In genomic region chr1:10662824-10663667, GRCh38 we compare ENCODE assay signal across 16 cellular contexts.
A peak's percentile ranks its signal among the peaks of the same experiment; 100 is the strongest.
DNase-seq lines count a peak whose midpoint lies in the region; ATAC-seq and TF ChIP-seq lines count a peak whose summit lies in the region.
"Had no signal": no experiment of that assay in that cellular context is flagged by ENCODE, and none has a peak within 500 bp of the region (broad histone marks: within the 10 kb centered on the region; RNA-seq: fewer than 3 reads in every experiment).

No MANE protein-coding gene starts in this region.

- no peak overlapping the region for H4K5ac ChIP-seq in IMR-90 (ENCODE audit: low read depth, low read length)

- H3K27me3 Mint-ChIP-seq in T-helper 17 cell: no peaks in the 10 kb centered on the region
- H3K27me3 Mint-ChIP-seq: naive thymus-derived CD8-positive, alpha-beta T cell had no signal

- no peak overlapping the region for H3K27ac ChIP-seq in IMR-90 (ENCODE audit: insufficient read depth, low read length)
- peak overlapping the region in 44 of 59 donors; percentile 5 to 85 (median 60) for H3K27ac ChIP-seq in dorsolateral prefrontal cortex
- peak overlapping the region; percentile 75 to 89 for H3K27ac ChIP-seq in lung (ENCODE audit: low read depth in 1 of 2, low read length in 1 of 2)

- H3K4me2 ChIP-seq in IMR-90 (ENCODE audit: low read depth, low read length) (peak overlapping the region; percentile 40; the same call in 1 of the 2 replicates), skeletal muscle satellite cell (ENCODE audit: low read length) (peak overlapping the region; percentile 31)

- dilution Hi-C loops in IMR-90 (cut with HindIII; ENCODE audit: low sequenced_read_pairs, unreplicated experiment): no loop called here

- peaks cover 4% of the 10 kb centered on the region for H3K36me3 Mint-ChIP-seq in T-helper 17 cell (ENCODE audit: low read depth)
- H3K36me3 Mint-ChIP-seq: activated naive CD4-positive, alpha-beta T cell treated with anti-CD3 and anti-CD28 coated beads, Interleukin-2, amount 50 U/mL, for 72 hours had no signal

- TF ChIP-seq RAD21 in IMR-90 (IDR thresholded peaks at IDR 0.05; ENCODE audit: low read length): no peak

- in situ Hi-C loops in IMR-90 (cut with MboI; ENCODE audit: low sequenced_read_pairs): no loop called here

- POLR2A ChIA-PET in IMR-90 (lab: Charles Lee; ENCODE audit: unreplicated experiment): no interaction called here

- H2BK5ac ChIP-seq in IMR-90 (ENCODE audit: low read depth, low read length, poor library complexity, severe bottlenecking): no peak overlapping the region

- TF ChIP-seq POLR2A in IMR-90 (IDR thresholded peaks at IDR 0.05; ENCODE audit: low read depth, low read length): no peak

- H2AFZ ChIP-seq in IMR-90 (replicated peaks; ENCODE audit: low read length, poor library complexity): peak overlapping the region; percentile 54

- H4K8ac ChIP-seq in IMR-90 (ENCODE audit: low read depth in 2 of 2, low read length in 2 of 2): no peak overlapping the region

- H3K14ac ChIP-seq in IMR-90 (replicated peaks; ENCODE audit: low read depth, low read length): no peak overlapping the region

- no peak overlapping the region for H4K91ac ChIP-seq in IMR-90 (ENCODE audit: insufficient read depth, low read depth, low read length)

- peaks cover 4% of the 10 kb centered on the region for H3K4me1 Mint-ChIP-seq in T-helper 17 cell

- DNase-seq in IMR-90: no peak
- no peak for DNase-seq in dorsolateral prefrontal cortex
- no peak for DNase-seq in lung (ENCODE audit: low spot score)
- DNase-seq in T-helper 17 cell: no peak
- no peak for DNase-seq in GOT3 (lab: John Stamatoyannopoulos, UW)
- DNase-seq: activated CD4-positive, alpha-beta T cell treated with anti-CD3 and anti-CD28 coated beads for 4 hours; activated T-cell treated with anti-CD3 and anti-CD28 coated beads for 4 hours; KBM-7; naive thymus-derived CD8-positive, alpha-beta T cell; NCI-H1105 treated with DMSO at 0.1 percent for 48 hours; T-helper 1 cell had no signal

- CTCF ChIA-PET in IMR-90 (lab: Yijun Ruan, JAX): no interaction called here

- H3K4me1 ChIP-seq in IMR-90 (ENCODE audit: control insufficient read depth, insufficient read depth, low read length): peaks cover 1% of the 10 kb centered on the region; the same call in 1 of the 2 replicates
- H3K4me1 ChIP-seq in lung (ENCODE audit: control insufficient read depth in 2 of 2, insufficient read depth in 2 of 2, low read length in 2 of 2): peaks cover 0 to 45% of the 10 kb centered on the region in 2 donors
- peaks cover 6% of the 10 kb centered on the region for H3K4me1 ChIP-seq in skeletal muscle satellite cell (ENCODE audit: control insufficient read depth, insufficient read depth, low read length)

- no peak overlapping the region for H3K23ac ChIP-seq in IMR-90 (ENCODE audit: low read depth, low read length)

- 80% methylated on average over 15 of the region's 25 CpGs; no CpG with 5 or more reads in 1 of the 2 experiments for WGBS in IMR-90 (ENCODE audit: extremely low coverage in 2 of 2, insufficient read length in 1 of 2), 2 experiments
- 70 to 83% methylated on average over 25 of the region's 25 CpGs for WGBS in lung, 2 donors

- no peaks in the 10 kb centered on the region for H3K36me3 ChIP-seq in IMR-90 (ENCODE audit: control insufficient read depth, insufficient read depth, low read length)
- peaks cover 4 to 42% of the 10 kb centered on the region in 2 donors for H3K36me3 ChIP-seq in lung (ENCODE audit: control insufficient read depth in 2 of 2, insufficient read depth in 2 of 2, low read length in 2 of 2)
- H3K36me3 ChIP-seq in skeletal muscle satellite cell (ENCODE audit: insufficient read depth, low read length): no peaks in the 10 kb centered on the region
- H3K36me3 ChIP-seq: BE2C had no signal

- peak overlapping the region; percentile 25 for H2AK9ac ChIP-seq in IMR-90 (replicated peaks; ENCODE audit: low read depth, low read length, poor library complexity)

- no peak overlapping the region for H3K56ac ChIP-seq in IMR-90 (ENCODE audit: extremely low read depth, insufficient read depth, low read length)

- H3K27ac Mint-ChIP-seq in T-helper 17 cell: no peak overlapping the region
- H3K27ac Mint-ChIP-seq: activated naive CD4-positive, alpha-beta T cell treated with anti-CD3 and anti-CD28 coated beads, Interleukin-2, amount 50 U/mL, for 72 hours; naive thymus-derived CD8-positive, alpha-beta T cell had no signal

- no peak overlapping the region for H2AK5ac ChIP-seq in IMR-90 (ENCODE audit: low read depth, low read length)

- intact Hi-C loops in IMR-90 (cut with micrococcal nuclease): no loop called here
- intact Hi-C loops in dorsolateral prefrontal cortex (cut with DNase I): no loop called here

- peaks cover 7% of the 10 kb centered on the region; the same call in 1 of the 2 replicates for H3K27me3 ChIP-seq in IMR-90 (ENCODE audit: control insufficient read depth, insufficient read depth, low read length)
- no peaks in the 10 kb centered on the region for H3K27me3 ChIP-seq in dorsolateral prefrontal cortex
- H3K27me3 ChIP-seq in lung (ENCODE audit: control insufficient read depth, insufficient read depth): no peaks in the 10 kb centered on the region
- H3K27me3 ChIP-seq in skeletal muscle satellite cell (ENCODE audit: control insufficient read depth, insufficient read depth, low read length): peaks cover 11% of the 10 kb centered on the region
- H3K27me3 ChIP-seq: BE2C had no signal

- no peak overlapping the region for H3K18ac ChIP-seq in IMR-90 (ENCODE audit: low read depth, low read length)

- H4K20me1 ChIP-seq in IMR-90 (ENCODE audit: insufficient read depth, low read length): no peaks in the 10 kb centered on the region

- H3K4me3 Mint-ChIP-seq in T-helper 17 cell: no peak overlapping the region
- H3K4me3 Mint-ChIP-seq: naive thymus-derived CD8-positive, alpha-beta T cell had no signal

- H2BK120ac ChIP-seq in IMR-90 (ENCODE audit: low read depth, low read length): no peak overlapping the region

- TF ChIP-seq CTCF in IMR-90 (conservative IDR thresholded peaks at IDR 0.05; ENCODE audit: low read depth, low read length) (no peak), dorsolateral prefrontal cortex (IDR thresholded peaks at IDR 0.05 in 54 of 56, conservative IDR thresholded peaks at IDR 0.05 in 2 of 56; ENCODE audit: low read depth in 1 of 56, partially characterized antibody in 56 of 56) (no peak), lung (IDR thresholded peaks at IDR 0.05; ENCODE audit: control extremely low read depth, extremely low read depth) (no peak)

- BruUV-seq in IMR-90 (replicated peaks; lab: Mats Ljungman, UMichigan): no TSS peak

- H2BK20ac ChIP-seq in IMR-90 (ENCODE audit: low read depth, low read length): no peak overlapping the region

- no peaks in the 10 kb centered on the region for H3K9me3 ChIP-seq in IMR-90 (ENCODE audit: control insufficient read depth, insufficient read depth, low read length)
- H3K9me3 ChIP-seq in lung (ENCODE audit: control insufficient read depth in 2 of 2, insufficient read depth in 1 of 2, low read length in 1 of 2): peaks cover 0 to 1% of the 10 kb centered on the region in 2 donors
- no peaks in the 10 kb centered on the region for H3K9me3 ChIP-seq in skeletal muscle satellite cell (replicated peaks; ENCODE audit: low read length)
- H3K9me3 ChIP-seq in T-helper 17 cell (ENCODE audit: control insufficient read depth, low read length, poor library complexity, severe bottlenecking): no peaks in the 10 kb centered on the region
- H3K9me3 ChIP-seq: BE2C had no signal

- H3K4me3 ChIP-seq in IMR-90 (ENCODE audit: insufficient read depth, low read depth, low read length): no peak overlapping the region
- H3K4me3 ChIP-seq in dorsolateral prefrontal cortex: peak overlapping the region in 25 of 59 donors; percentile 0 to 44 (median 21)
- H3K4me3 ChIP-seq in lung: no peak overlapping the region
- H3K4me3 ChIP-seq in skeletal muscle satellite cell (ENCODE audit: low read length): peak overlapping the region; percentile 18

- H3K79me1 ChIP-seq in IMR-90 (ENCODE audit: low read depth in 1 of 2, low read length in 2 of 2): no peaks in the 10 kb centered on the region

- no peaks in the 10 kb centered on the region for H3K9me1 ChIP-seq in IMR-90 (ENCODE audit: insufficient read depth, low read length)

- H3K9ac ChIP-seq in IMR-90 (ENCODE audit: low read depth, low read length) (no peak overlapping the region), skeletal muscle satellite cell (ENCODE audit: low read depth, low read length) (no peak overlapping the region)

- H3K4ac ChIP-seq in IMR-90 (ENCODE audit: low read depth, low read length): no peak overlapping the region

- H2BK15ac ChIP-seq in IMR-90 (ENCODE audit: low read depth, low read length): no peak overlapping the region

- ATAC-seq in IMR-90 (ENCODE audit: low read depth): no peak; the same call in 1 of the 2 replicates
- no peak for ATAC-seq in lung (ENCODE audit: insufficient read depth, low FRiP score)
- no peak for ATAC-seq in T-helper 17 cell
- no peak for ATAC-seq in GM21423 (IDR thresholded peaks at IDR 0.05; ENCODE audit: unreplicated experiment)
- ATAC-seq in GM21528 (IDR thresholded peaks at IDR 0.05; ENCODE audit: low FRiP score, unreplicated experiment): no peak
- ATAC-seq: activated naive CD4-positive, alpha-beta T cell treated with anti-CD3 and anti-CD28 coated beads, Interleukin-2, amount 50 U/mL, for 72 hours; naive thymus-derived CD8-positive, alpha-beta T cell had no signal

TF ChIP-seq in IMR-90, 13 proteins besides CTCF, POLR2A, EP300 and RAD21:
- TF ChIP-seq USF2 (IDR thresholded peaks at IDR 0.05; ENCODE audit: low read depth, low read length) (no peak), FOS (IDR thresholded peaks at IDR 0.05; ENCODE audit: low read depth, low read length) (no peak), CHD1 (IDR thresholded peaks at IDR 0.05; ENCODE audit: low read depth, low read length) (no peak), SMC3 (IDR thresholded peaks at IDR 0.05; ENCODE audit: low read depth, low read length) (no peak), RFX5 (IDR thresholded peaks at IDR 0.05; ENCODE audit: low read depth, low read length) (no peak)
